ENCODE assay signal across 1 cellular context in the genomic region with DNA sequence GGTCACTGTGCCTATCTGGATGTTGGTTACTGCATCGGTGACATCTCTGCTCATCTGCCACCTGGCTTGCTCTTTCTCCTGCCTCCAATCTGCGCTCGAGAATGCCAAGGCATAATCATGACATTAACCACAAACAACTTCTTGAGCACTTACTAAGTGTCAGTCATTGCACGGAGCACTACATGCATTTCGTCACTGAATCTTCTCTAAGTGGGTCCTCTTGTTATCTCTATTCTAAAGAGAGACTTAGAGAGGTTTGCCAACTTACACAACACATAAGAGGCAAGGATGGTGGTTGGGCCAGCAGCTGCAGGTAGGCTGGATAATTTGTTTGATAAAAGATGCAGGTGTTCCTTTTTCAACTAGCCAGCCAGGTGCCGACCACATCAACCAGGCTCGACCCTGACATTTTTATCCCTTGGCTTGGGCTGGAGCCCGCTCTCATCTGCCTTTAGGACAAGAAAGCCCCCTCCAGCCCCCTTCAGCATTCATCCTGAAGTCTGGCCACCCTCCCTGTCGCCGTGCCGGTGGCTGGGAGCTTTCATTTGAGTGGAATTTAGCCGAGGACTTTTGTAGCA.
TF ChIP-seq lines count a peak whose summit lies in the region.

No MANE protein-coding gene starts in this region.

TF ChIP-seq in A549, 52 proteins besides CTCF, POLR2A, EP300 and RAD21 (continued from another document):
- TF ChIP-seq, protein P1, sequence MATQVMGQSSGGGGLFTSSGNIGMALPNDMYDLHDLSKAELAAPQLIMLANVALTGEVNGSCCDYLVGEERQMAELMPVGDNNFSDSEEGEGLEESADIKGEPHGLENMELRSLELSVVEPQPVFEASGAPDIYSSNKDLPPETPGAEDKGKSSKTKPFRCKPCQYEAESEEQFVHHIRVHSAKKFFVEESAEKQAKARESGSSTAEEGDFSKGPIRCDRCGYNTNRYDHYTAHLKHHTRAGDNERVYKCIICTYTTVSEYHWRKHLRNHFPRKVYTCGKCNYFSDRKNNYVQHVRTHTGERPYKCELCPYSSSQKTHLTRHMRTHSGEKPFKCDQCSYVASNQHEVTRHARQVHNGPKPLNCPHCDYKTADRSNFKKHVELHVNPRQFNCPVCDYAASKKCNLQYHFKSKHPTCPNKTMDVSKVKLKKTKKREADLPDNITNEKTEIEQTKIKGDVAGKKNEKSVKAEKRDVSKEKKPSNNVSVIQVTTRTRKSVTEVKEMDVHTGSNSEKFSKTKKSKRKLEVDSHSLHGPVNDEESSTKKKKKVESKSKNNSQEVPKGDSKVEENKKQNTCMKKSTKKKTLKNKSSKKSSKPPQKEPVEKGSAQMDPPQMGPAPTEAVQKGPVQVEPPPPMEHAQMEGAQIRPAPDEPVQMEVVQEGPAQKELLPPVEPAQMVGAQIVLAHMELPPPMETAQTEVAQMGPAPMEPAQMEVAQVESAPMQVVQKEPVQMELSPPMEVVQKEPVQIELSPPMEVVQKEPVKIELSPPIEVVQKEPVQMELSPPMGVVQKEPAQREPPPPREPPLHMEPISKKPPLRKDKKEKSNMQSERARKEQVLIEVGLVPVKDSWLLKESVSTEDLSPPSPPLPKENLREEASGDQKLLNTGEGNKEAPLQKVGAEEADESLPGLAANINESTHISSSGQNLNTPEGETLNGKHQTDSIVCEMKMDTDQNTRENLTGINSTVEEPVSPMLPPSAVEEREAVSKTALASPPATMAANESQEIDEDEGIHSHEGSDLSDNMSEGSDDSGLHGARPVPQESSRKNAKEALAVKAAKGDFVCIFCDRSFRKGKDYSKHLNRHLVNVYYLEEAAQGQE (IDR thresholded peaks at IDR 0.05) = no peak
- TF ChIP-seq, protein P2, sequence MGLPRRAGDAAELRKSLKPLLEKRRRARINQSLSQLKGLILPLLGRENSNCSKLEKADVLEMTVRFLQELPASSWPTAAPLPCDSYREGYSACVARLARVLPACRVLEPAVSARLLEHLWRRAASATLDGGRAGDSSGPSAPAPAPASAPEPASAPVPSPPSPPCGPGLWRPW (IDR thresholded peaks at IDR 0.05) = no peak
- TF ChIP-seq SREBF2 (IDR thresholded peaks at IDR 0.05) (no peak), HOXB5 (CRISPR knock-in tag; IDR thresholded peaks at IDR 0.05) (no peak), ZC3H11A (IDR thresholded peaks at IDR 0.05) (no peak), ESRRA (IDR thresholded peaks at IDR 0.05; ENCODE audit: borderline replicate concordance, low read length) (no peak), POLR2AphosphoS2 (conservative IDR thresholded peaks at IDR 0.05; ENCODE audit: low read length) (no peak)
